Comparison of ENCODE assay signal across 10 cellular contexts in the genomic region with DNA sequence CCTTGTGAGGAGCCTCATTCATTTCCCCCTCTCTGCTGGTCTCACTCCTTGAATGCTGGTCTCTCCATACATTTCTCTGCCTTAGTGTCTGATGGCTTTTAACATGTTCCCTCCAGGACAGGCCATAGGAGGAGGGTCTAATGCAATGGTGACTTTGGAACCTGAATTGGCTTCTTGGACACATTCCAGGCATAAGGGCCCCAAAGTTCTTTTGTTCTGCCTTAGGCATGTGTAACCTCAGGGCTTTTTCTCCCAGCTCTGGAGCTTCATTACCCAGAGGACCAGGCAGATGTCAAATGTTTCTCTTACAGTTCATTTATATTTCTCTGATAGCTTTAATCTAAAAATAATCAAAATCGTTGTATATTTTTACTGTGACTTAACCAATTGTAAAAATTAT.
"Had no signal": no experiment of that assay in that cellular context is flagged by ENCODE, and none has a peak within 500 bp of the region (broad histone marks: within the 10 kb centered on the region; RNA-seq: fewer than 3 reads in every experiment).

No MANE protein-coding gene starts in this region.

- FAIRE-seq: small intestine had no signal

- ATAC-seq: gastrocnemius medialis had no signal

- H3K4me3 ChIP-seq: gastrocnemius medialis had no signal

- H3K36me3 ChIP-seq: brain microvascular endothelial cell, gastrocnemius medialis had no signal

- H3K9me3 ChIP-seq: gastrocnemius medialis had no signal

- DNase-seq: activated naive CD4-positive, alpha-beta T cell treated with anti-CD3 and anti-CD28 coated beads, Interleukin-2, amount 50 U/mL, for 16 hours; activated T-cell treated with anti-CD3 and anti-CD28 coated beads for 4 hours; brain microvascular endothelial cell; effector memory CD4-positive, alpha-beta T cell; gastrocnemius medialis; kidney; midbrain; posterior cingulate gyrus; small intestine had no signal

- H3K27ac ChIP-seq: brain microvascular endothelial cell, epithelial cell of prostate, gastrocnemius medialis had no signal
